8 cellular contexts compared by ENCODE assay signal in the genomic region with DNA sequence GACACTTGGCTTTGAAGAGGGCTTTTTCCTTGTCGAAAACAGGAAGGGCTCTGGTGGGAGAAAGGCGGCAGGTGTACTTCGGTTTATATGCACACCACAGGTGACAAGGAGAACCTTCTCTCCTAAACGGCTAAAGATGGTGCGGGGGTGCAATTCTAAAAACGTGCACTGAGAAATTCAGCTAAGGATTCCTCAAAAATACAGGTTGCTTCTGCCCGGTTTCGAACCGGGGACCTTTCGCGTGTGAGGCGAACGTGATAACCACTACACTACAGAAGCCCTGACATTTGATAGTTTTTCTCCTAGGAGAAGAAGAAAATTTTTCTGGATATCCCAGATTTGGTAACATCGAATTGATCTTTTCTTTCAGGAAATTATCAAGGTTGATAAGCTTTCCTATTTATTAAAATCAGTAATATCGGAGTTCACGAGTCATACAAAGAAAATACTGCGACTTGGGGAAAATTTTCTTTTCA. TPM values are rescaled to one million over a fixed set of nuclear protein-coding genes. Genes with fewer than 3 reads are reported as not detected.
DNase-seq lines count a peak whose midpoint lies in the region; ATAC-seq and TF ChIP-seq lines count a peak whose summit lies in the region.

No MANE protein-coding gene starts in this region.

- DNase-seq in CMK (ENCODE audit: low read depth) (peak; percentile 8), HT1080 (ENCODE audit: low read depth) (peak; percentile 71), fibroblast of gingiva (ENCODE audit: low read depth) (peak; percentile 36), activated gamma-delta T cell treated with Interleukin-2 at 50 U/mL for 16 hours (no peak)
- DNase-seq in stimulated activated CD4-positive, alpha-beta T cell treated with anti-CD3 and anti-CD28 coated beads, Interleukin-4, amount 100 ng/mL, for 24 hours: peak; percentile 20
- DNase-seq in stimulated activated naive CD4-positive, alpha-beta T cell treated with Interleukin-2 at 50 U/mL for 16 hours (lab: John Stamatoyannopoulos, UW): no peak

- ATAC-seq in SK-N-SH treated with all-trans-retinoic acid at 6 μM for 48 hours (peak; percentile 77), HG03442 (IDR thresholded peaks at IDR 0.05; ENCODE audit: unreplicated experiment) (no peak)

TF ChIP-seq in SK-N-SH treated with all-trans-retinoic acid at 6 μM for 48 hours, 23 proteins besides CTCF, POLR2A, EP300 and RAD21:
- TF ChIP-seq RARB (CRISPR knock-in tag; IDR thresholded peaks at IDR 0.05): no peak
- TF ChIP-seq SNAI2 (CRISPR knock-in tag; IDR thresholded peaks at IDR 0.05): no peak
- no peak for TF ChIP-seq BACH2 (CRISPR knock-in tag; IDR thresholded peaks at IDR 0.05; ENCODE audit: borderline replicate concordance)
- TF ChIP-seq, protein P1, sequence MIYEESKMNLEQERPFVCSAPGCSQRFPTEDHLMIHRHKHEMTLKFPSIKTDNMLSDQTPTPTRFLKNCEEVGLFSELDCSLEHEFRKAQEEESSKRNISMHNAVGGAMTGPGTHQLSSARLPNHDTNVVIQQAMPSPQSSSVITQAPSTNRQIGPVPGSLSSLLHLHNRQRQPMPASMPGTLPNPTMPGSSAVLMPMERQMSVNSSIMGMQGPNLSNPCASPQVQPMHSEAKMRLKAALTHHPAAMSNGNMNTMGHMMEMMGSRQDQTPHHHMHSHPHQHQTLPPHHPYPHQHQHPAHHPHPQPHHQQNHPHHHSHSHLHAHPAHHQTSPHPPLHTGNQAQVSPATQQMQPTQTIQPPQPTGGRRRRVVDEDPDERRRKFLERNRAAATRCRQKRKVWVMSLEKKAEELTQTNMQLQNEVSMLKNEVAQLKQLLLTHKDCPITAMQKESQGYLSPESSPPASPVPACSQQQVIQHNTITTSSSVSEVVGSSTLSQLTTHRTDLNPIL (CRISPR knock-in tag; IDR thresholded peaks at IDR 0.05; ENCODE audit: low read depth): no peak
- TF ChIP-seq, protein P2, sequence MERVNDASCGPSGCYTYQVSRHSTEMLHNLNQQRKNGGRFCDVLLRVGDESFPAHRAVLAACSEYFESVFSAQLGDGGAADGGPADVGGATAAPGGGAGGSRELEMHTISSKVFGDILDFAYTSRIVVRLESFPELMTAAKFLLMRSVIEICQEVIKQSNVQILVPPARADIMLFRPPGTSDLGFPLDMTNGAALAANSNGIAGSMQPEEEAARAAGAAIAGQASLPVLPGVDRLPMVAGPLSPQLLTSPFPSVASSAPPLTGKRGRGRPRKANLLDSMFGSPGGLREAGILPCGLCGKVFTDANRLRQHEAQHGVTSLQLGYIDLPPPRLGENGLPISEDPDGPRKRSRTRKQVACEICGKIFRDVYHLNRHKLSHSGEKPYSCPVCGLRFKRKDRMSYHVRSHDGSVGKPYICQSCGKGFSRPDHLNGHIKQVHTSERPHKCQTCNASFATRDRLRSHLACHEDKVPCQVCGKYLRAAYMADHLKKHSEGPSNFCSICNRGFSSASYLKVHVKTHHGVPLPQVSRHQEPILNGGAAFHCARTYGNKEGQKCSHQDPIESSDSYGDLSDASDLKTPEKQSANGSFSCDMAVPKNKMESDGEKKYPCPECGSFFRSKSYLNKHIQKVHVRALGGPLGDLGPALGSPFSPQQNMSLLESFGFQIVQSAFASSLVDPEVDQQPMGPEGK (CRISPR knock-in tag; IDR thresholded peaks at IDR 0.05; ENCODE audit: borderline replicate concordance): no peak
- no peak for TF ChIP-seq ZNF565 (CRISPR knock-in tag; conservative IDR thresholded peaks at IDR 0.05; ENCODE audit: low read depth)
- no peak for TF ChIP-seq ISL1 (CRISPR knock-in tag; IDR thresholded peaks at IDR 0.05)
- no peak for TF ChIP-seq ZFP3 (CRISPR knock-in tag; IDR thresholded peaks at IDR 0.05)
- TF ChIP-seq ARNTL (CRISPR knock-in tag; IDR thresholded peaks at IDR 0.05; ENCODE audit: borderline replicate concordance, low read depth): no peak
- no peak for TF ChIP-seq CSDC2 (CRISPR knock-in tag; IDR thresholded peaks at IDR 0.05)
- TF ChIP-seq GLIS3 (CRISPR knock-in tag; IDR thresholded peaks at IDR 0.05): no peak
- no peak for TF ChIP-seq PPARA (CRISPR knock-in tag; IDR thresholded peaks at IDR 0.05; ENCODE audit: borderline replicate concordance)
- TF ChIP-seq TOX (CRISPR knock-in tag; IDR thresholded peaks at IDR 0.05; ENCODE audit: borderline replicate concordance): no peak
- TF ChIP-seq, protein P3, sequence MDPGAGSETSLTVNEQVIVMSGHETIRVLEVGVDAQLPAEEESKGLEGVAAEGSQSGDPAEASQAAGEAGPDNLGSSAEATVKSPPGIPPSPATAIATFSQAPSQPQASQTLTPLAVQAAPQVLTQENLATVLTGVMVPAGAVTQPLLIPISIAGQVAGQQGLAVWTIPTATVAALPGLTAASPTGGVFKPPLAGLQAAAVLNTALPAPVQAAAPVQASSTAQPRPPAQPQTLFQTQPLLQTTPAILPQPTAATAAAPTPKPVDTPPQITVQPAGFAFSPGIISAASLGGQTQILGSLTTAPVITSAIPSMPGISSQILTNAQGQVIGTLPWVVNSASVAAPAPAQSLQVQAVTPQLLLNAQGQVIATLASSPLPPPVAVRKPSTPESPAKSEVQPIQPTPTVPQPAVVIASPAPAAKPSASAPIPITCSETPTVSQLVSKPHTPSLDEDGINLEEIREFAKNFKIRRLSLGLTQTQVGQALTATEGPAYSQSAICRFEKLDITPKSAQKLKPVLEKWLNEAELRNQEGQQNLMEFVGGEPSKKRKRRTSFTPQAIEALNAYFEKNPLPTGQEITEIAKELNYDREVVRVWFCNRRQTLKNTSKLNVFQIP (CRISPR knock-in tag; IDR thresholded peaks at IDR 0.05; ENCODE audit: borderline replicate concordance, low read depth): no peak
- no peak for TF ChIP-seq ZFP30 (CRISPR knock-in tag; IDR thresholded peaks at IDR 0.05)
- TF ChIP-seq ZNF70 (CRISPR knock-in tag; IDR thresholded peaks at IDR 0.05): no peak
- TF ChIP-seq OSR1 (CRISPR knock-in tag; IDR thresholded peaks at IDR 0.05): no peak
- TF ChIP-seq ESRRG (CRISPR knock-in tag; IDR thresholded peaks at IDR 0.05): no peak
- TF ChIP-seq, protein P4, sequence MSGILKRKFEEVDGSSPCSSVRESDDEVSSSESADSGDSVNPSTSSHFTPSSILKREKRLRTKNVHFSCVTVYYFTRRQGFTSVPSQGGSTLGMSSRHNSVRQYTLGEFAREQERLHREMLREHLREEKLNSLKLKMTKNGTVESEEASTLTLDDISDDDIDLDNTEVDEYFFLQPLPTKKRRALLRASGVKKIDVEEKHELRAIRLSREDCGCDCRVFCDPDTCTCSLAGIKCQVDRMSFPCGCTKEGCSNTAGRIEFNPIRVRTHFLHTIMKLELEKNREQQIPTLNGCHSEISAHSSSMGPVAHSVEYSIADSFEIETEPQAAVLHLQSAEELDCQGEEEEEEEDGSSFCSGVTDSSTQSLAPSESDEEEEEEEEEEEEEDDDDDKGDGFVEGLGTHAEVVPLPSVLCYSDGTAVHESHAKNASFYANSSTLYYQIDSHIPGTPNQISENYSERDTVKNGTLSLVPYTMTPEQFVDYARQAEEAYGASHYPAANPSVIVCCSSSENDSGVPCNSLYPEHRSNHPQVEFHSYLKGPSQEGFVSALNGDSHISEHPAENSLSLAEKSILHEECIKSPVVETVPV (CRISPR knock-in tag; IDR thresholded peaks at IDR 0.05): no peak

RNA-seq across cellular contexts. Expression of a gene that starts 32.0 kb away (rescaled TPM):
- not detected in 2 replicates for total RNA-seq in HT1080 (2014; rRNA removed; shearing (Covaris generic))
- not detected in 2 replicates for polyA plus RNA-seq in HT1080 (2015; cell fraction: cytosol; rRNA removed)
- polyA plus RNA-seq in HT1080 (2015; cell fraction: nucleus; rRNA removed): not detected in 2 replicates

RNA-seq across cellular contexts. Expression of a gene that starts 32.6 kb away (rescaled TPM):
- total RNA-seq in HT1080 (2014; rRNA removed; shearing (Covaris generic)): not detected in 2 replicates
- polyA plus RNA-seq in HT1080 (2015; cell fraction: cytosol; rRNA removed): 0.03 TPM in 1 of 2 replicates, not detected in the other
- polyA plus RNA-seq in HT1080 (2015; cell fraction: nucleus; rRNA removed): not detected in 2 replicates

Comparison
In these comparisons a context has a peak if more than half of its experiments do, and no peak if none do; other contexts are left out.
1. DNase-seq: peak in CMK (single experiment), HT1080 (single experiment), fibroblast of gingiva (single experiment) and stimulated activated CD4-positive, alpha-beta T cell treated with anti-CD3 and anti-CD28 coated beads, Interleukin-4, amount 100 ng/mL, for 24 hours (single experiment); none in stimulated activated naive CD4-positive, alpha-beta T cell treated with Interleukin-2 at 50 U/mL for 16 hours (single experiment) and activated gamma-delta T cell treated with Interleukin-2 at 50 U/mL for 16 hours (single experiment).